ENCODE assay signal across 28 cellular contexts in genomic region chr9:132025766-132026165, GRCh38.
"Had no signal": no experiment of that assay in that cellular context is flagged by ENCODE, and none has a peak within 500 bp of the region (broad histone marks: within the 10 kb centered on the region; RNA-seq: fewer than 3 reads in every experiment).

No MANE protein-coding gene starts in this region.

- H3K9me3 ChIP-seq: ascending aorta, body of pancreas, SJSA1 had no signal

- DNase-seq: activated CD4-positive, alpha-beta T cell treated with anti-CD3 and anti-CD28 coated beads for 48 hours; activated CD4-positive, alpha-beta T cell treated with anti-CD3 and anti-CD28 coated beads, Interleukin-2, amount 50 U/mL, for 48 hours; activated CD4-positive, CD25-positive, alpha-beta regulatory T cell treated with anti-CD3 and anti-CD28 coated beads, Interleukin-2, amount 50 U/mL, for 72 hours; activated effector memory CD4-positive, alpha-beta T cell treated with anti-CD3 and anti-CD28 coated beads, Interleukin-2, amount 50 U/mL, for 16 hours; activated naive CD4-positive, alpha-beta T cell treated with Interleukin-2 at 50 U/mL for 16 hours; activated naive CD8-positive, alpha-beta T cell treated with anti-CD3 and anti-CD28 coated beads, Interleukin-2, amount 50 U/mL, for 24 hours; activated T-cell treated with anti-CD3 and anti-CD28 coated beads, Interleukin-2, amount 50 U/mL, for 4 hours; amniotic stem cell; body of pancreas; Karpas-422; NCI-H1048; NCI-H1930; NCI-H345; NCI-H510A; NCI-H526 treated with DMSO at 0.1 percent for 48 hours; NK-92 treated with Interleukin-12 subunit alpha and Interleukin-12 subunit beta, amount 100 ng/mL, for 24 hours; OCI-M1; RPMI8226; SHP77; SW 1271 had no signal

- H3K27ac Mint-ChIP-seq: activated naive CD4-positive, alpha-beta T cell treated with anti-CD3 and anti-CD28 coated beads, Interleukin-2, amount 50 U/mL, for 72 hours; activated naive CD8-positive, alpha-beta T cell treated with anti-CD3 and anti-CD28 coated beads, Interleukin-2, amount 50 U/mL, for 24 hours; WTC11 had no signal

- H3K27ac ChIP-seq: ascending aorta, body of pancreas, cardiac muscle cell had no signal

- H3K4me3 Mint-ChIP-seq: activated naive CD8-positive, alpha-beta T cell treated with anti-CD3 and anti-CD28 coated beads, Interleukin-2, amount 50 U/mL, for 24 hours; activated T-cell treated with anti-CD3 and anti-CD28 coated beads, Interleukin-2, amount 50 U/mL, for 4 hours; WTC11 had no signal

- H3K9me3 Mint-ChIP-seq: activated naive CD4-positive, alpha-beta T cell treated with anti-CD3 and anti-CD28 coated beads, Interleukin-2, amount 50 U/mL, for 72 hours; activated naive CD8-positive, alpha-beta T cell treated with anti-CD3 and anti-CD28 coated beads, Interleukin-2, amount 50 U/mL, for 24 hours; activated T-cell treated with anti-CD3 and anti-CD28 coated beads, Interleukin-2, amount 50 U/mL, for 4 hours had no signal

- H3K4me1 ChIP-seq: ascending aorta had no signal

- ATAC-seq: activated naive CD4-positive, alpha-beta T cell treated with anti-CD3 and anti-CD28 coated beads, Interleukin-2, amount 50 U/mL, for 72 hours; activated naive CD8-positive, alpha-beta T cell treated with anti-CD3 and anti-CD28 coated beads, Interleukin-2, amount 50 U/mL, for 24 hours; activated T-cell treated with anti-CD3 and anti-CD28 coated beads, Interleukin-2, amount 50 U/mL, for 4 hours; body of pancreas; K562; Panc1; SK-N-SH treated with all-trans-retinoic acid at 6 μM for 48 hours; WTC11 had no signal

- H3K36me3 Mint-ChIP-seq: activated naive CD4-positive, alpha-beta T cell treated with anti-CD3 and anti-CD28 coated beads, Interleukin-2, amount 50 U/mL, for 72 hours; WTC11 had no signal

- H3K27me3 Mint-ChIP-seq: activated naive CD8-positive, alpha-beta T cell treated with anti-CD3 and anti-CD28 coated beads, Interleukin-2, amount 50 U/mL, for 24 hours had no signal

- H3K4me3 ChIP-seq: ascending aorta, body of pancreas, cardiac muscle cell, K562, SJSA1 had no signal

- H3K27me3 ChIP-seq: ascending aorta, body of pancreas, cardiac muscle cell, SJSA1 had no signal

- H3K36me3 ChIP-seq: ascending aorta, cardiac muscle cell, SJSA1 had no signal
